In genomic region chr3:36992806-36993325, GRCh38 we compare ENCODE assay signal across 8 cellular contexts. TPM values are rescaled to one million over a fixed set of nuclear protein-coding genes. Genes with fewer than 3 reads are reported as not detected.
DNase-seq lines count a peak whose midpoint lies in the region; ATAC-seq and TF ChIP-seq lines count a peak whose summit lies in the region.

TSS of gene EPM2AIP1 (minus strand) at chr3:36993131. CDS start at chr3:36993077, 54 bp downstream.

- intact Hi-C loops in natural killer cell (cut with micrococcal nuclease), result loop anchor here (1.0 to 2.0 kb wide), 4 partner anchors 48 to 1144 kb away; partner anchors contain the start of genes ACAA1 and TRANK1

- H3K9ac ChIP-seq in SK-N-MC (ENCODE audit: insufficient read length), result peak within 1 kb of the TSS; percentile 98

- H3K27me3 Mint-ChIP-seq in activated CD4-positive, alpha-beta T cell treated with anti-CD3 and anti-CD28 coated beads, Interleukin-2, amount 10 ng/mL, durations not matched to agents 7 days and 5 days, result no peaks in the 10 kb centered on the region
- no peaks in the 10 kb centered on the region for H3K27me3 Mint-ChIP-seq in natural killer cell (ENCODE audit: low read depth in 2 of 2)

- POLR2A ChIA-PET in activated CD4-positive, alpha-beta T cell treated with anti-CD3 and anti-CD28 coated beads, Interleukin-2, amount 10 ng/mL, durations not matched to agents 7 days and 5 days (lab: Charles Lee), result interaction anchor here (0.6 to 1.2 kb wide), 4 partner anchors 21 to 416 kb away, joined by 3 to 4 read pairs (median 4); no protein-coding TSS in a partner anchor

- H3K4me3 Mint-ChIP-seq in activated CD4-positive, alpha-beta T cell treated with anti-CD3 and anti-CD28 coated beads, Interleukin-2, amount 10 ng/mL, durations not matched to agents 7 days and 5 days, result no peak within 1 kb of the TSS
- H3K4me3 Mint-ChIP-seq in natural killer cell, result no peak within 1 kb of the TSS

- no peak for TF ChIP-seq CTCF in natural killer cell (IDR thresholded peaks at IDR 0.05)

- peak within 1 kb of the TSS; percentile 91 for H3K4me3 ChIP-seq in SK-N-MC

- CTCF ChIA-PET in activated CD4-positive, alpha-beta T cell treated with anti-CD3 and anti-CD28 coated beads, Interleukin-2, amount 10 ng/mL, durations not matched to agents 7 days and 5 days (lab: Charles Lee), result interaction anchor here (0.5 to 1.8 kb wide), 10 partner anchors 17 to 1004 kb away, joined by 3 to 5 read pairs (median 3); no protein-coding TSS in a partner anchor

- H3K27ac Mint-ChIP-seq in activated CD4-positive, alpha-beta T cell treated with anti-CD3 and anti-CD28 coated beads, Interleukin-2, amount 10 ng/mL, durations not matched to agents 7 days and 5 days, result no peak within 1 kb of the TSS
- H3K27ac Mint-ChIP-seq in natural killer cell, result no peak within 1 kb of the TSS

- H3K36me3 Mint-ChIP-seq in activated CD4-positive, alpha-beta T cell treated with anti-CD3 and anti-CD28 coated beads, Interleukin-2, amount 10 ng/mL, durations not matched to agents 7 days and 5 days (ENCODE audit: low read depth), result peaks cover 46% of the 10 kb centered on the region
- H3K36me3 Mint-ChIP-seq in natural killer cell, result peaks cover 10% of the 10 kb centered on the region

- peaks cover 4% of the 10 kb centered on the region for H3K9me3 Mint-ChIP-seq in activated CD4-positive, alpha-beta T cell treated with anti-CD3 and anti-CD28 coated beads, Interleukin-2, amount 10 ng/mL, durations not matched to agents 7 days and 5 days
- no peaks in the 10 kb centered on the region for H3K9me3 Mint-ChIP-seq in natural killer cell

- peaks cover 50% of the 10 kb centered on the region for H3K4me1 Mint-ChIP-seq in activated CD4-positive, alpha-beta T cell treated with anti-CD3 and anti-CD28 coated beads, Interleukin-2, amount 10 ng/mL, durations not matched to agents 7 days and 5 days
- H3K4me1 Mint-ChIP-seq in natural killer cell, result peaks cover 27 to 28% of the 10 kb centered on the region in 2 donors

- ATAC-seq in HG02852 (IDR thresholded peaks at IDR 0.05; ENCODE audit: unreplicated experiment) (peak; percentile 84), natural killer cell (peak; percentile 81 to 92 (median 81))

- peak within 1 kb of the TSS; percentile 95 for H3K27ac ChIP-seq in SK-N-MC

- peaks cover 35% of the 10 kb centered on the region for H3K36me3 ChIP-seq in SK-N-MC (ENCODE audit: insufficient read depth, low read length)

- H3K9me3 ChIP-seq in SK-N-MC (ENCODE audit: low read depth, low read length), result no peaks in the 10 kb centered on the region

- DNase-seq in activated CD4-positive, alpha-beta T cell treated with anti-CD3 and anti-CD28 coated beads, Interleukin-2, amount 10 ng/mL, durations not matched to agents 7 days and 5 days, result peak; percentile 100
- no peak for DNase-seq in activated CD4-positive, alpha-beta T cell treated with anti-CD3 and anti-CD28 coated beads for 48 hours
- DNase-seq in SK-N-MC (ENCODE audit: low read depth, low spot score) (no peak), epidermal melanocyte (ENCODE audit: insufficient read length, low spot score) (peak; percentile 89), natural killer cell (no peak), NCI-H748 (lab: John Stamatoyannopoulos, UW; ENCODE audit: unreplicated experiment) (no peak), NOMO-1 treated with DMSO at 0.1 percent for 48 hours (lab: John Stamatoyannopoulos, UW; ENCODE audit: unreplicated experiment) (no peak)

RNA-seq across cellular contexts. Expression of gene EPM2AIP1, which starts in this region (rescaled TPM):
- total RNA-seq in activated CD4-positive, alpha-beta T cell treated with anti-CD3 and anti-CD28 coated beads, Interleukin-2, amount 10 ng/mL, durations not matched to agents 7 days and 5 days, result 10 to 100 TPM; 20.0 to 21.3 TPM
- total RNA-seq in natural killer cell, result 10 to 100 TPM; 25.6 to 33.7 (median 32.5) TPM

Comparison
In these comparisons a context has a peak if more than half of its experiments do, and no peak if none do; other contexts are left out.
1. DNase-seq: peak in activated CD4-positive, alpha-beta T cell treated with anti-CD3 and anti-CD28 coated beads, Interleukin-2, amount 10 ng/mL, durations not matched to agents 7 days and 5 days (single experiment) and epidermal melanocyte (single experiment); none in activated CD4-positive, alpha-beta T cell treated with anti-CD3 and anti-CD28 coated beads for 48 hours (single experiment), SK-N-MC (single experiment), natural killer cell (single experiment), NCI-H748 (single experiment) and NOMO-1 treated with DMSO at 0.1 percent for 48 hours (single experiment).